Comparison of ENCODE assay signal across 15 cellular contexts in the genomic region with DNA sequence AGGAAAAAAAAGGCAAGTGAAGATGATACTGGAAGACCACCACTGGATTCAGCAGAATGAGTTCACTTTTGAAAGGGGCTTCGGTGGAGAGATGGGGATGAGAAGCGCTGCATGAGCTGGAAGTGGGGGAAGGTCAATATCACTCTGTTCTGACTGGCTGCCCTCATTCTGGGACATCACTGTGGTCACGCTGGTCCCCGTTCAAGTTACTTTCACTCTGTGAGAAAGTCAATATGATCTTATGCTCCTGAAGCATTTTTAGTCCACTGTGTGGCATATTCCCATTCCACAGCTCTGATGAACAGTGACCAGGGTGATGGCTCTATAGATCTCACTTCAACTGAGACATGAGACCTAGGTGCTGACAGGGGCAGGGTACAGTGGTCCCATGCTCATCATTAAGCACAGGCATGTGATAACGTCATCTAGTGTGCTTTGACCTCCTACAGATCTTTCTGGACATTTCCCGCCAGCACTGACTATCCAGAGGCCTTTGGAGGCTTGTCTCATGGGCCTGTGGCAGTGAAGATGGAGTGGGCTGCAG. TPM values are rescaled to one million over a fixed set of nuclear protein-coding genes. Genes with fewer than 3 reads are reported as not detected.
DNase-seq lines count a peak whose midpoint lies in the region; ATAC-seq, FAIRE-seq and TF ChIP-seq lines count a peak whose summit lies in the region.
"Had no signal": no experiment of that assay in that cellular context is flagged by ENCODE, and none has a peak within 500 bp of the region (broad histone marks: within the 10 kb centered on the region; RNA-seq: fewer than 3 reads in every experiment).

No MANE protein-coding gene starts in this region.

- H3K4me3 ChIP-seq in mammary epithelial cell (replicated peaks in 1 of 3; ENCODE audit: insufficient read depth in 1 of 3, low read depth in 2 of 3, low read length in 3 of 3) (no peak overlapping the region), pancreas (no peak overlapping the region)
- H3K4me3 ChIP-seq: GM23248, left lung, thyroid gland had no signal

- H4K20me1 ChIP-seq in mammary epithelial cell (ENCODE audit: insufficient read depth, low read length), result no peaks in the 10 kb centered on the region

- intact Hi-C loops in mammary epithelial cell (cut with micrococcal nuclease) (no loop called here), pancreas (cut with DNase I) (no loop called here)

- H2AFZ ChIP-seq in mammary epithelial cell (ENCODE audit: low read depth, low read length), result no peak overlapping the region
- H2AFZ ChIP-seq: GM23248 had no signal

- H3K4me3 Mint-ChIP-seq in memory B cell, result peak overlapping the region; percentile 27
- H3K4me3 Mint-ChIP-seq: activated naive CD8-positive, alpha-beta T cell treated with anti-CD3 and anti-CD28 coated beads, Interleukin-2, amount 10 ng/mL, durations not matched to agents 7 days and 5 days had no signal

- peaks cover 34% of the 10 kb centered on the region for H3K36me3 Mint-ChIP-seq in memory B cell

- H3K9me3 ChIP-seq in mammary epithelial cell (replicated peaks; ENCODE audit: insufficient read depth, low read length), result no peaks in the 10 kb centered on the region
- H3K9me3 ChIP-seq in pancreas, result no peaks in the 10 kb centered on the region
- H3K9me3 ChIP-seq: left lung, thyroid gland had no signal

- H3K9ac ChIP-seq in mammary epithelial cell (ENCODE audit: insufficient read depth, low read length), result no peak overlapping the region
- H3K9ac ChIP-seq: GM23248 had no signal

- WGBS in mammary epithelial cell (ENCODE audit: low coverage, missing lambda C conversion rate), result 100% methylated on average over 5 of the region's 6 CpGs
- WGBS in pancreas, 2 donors, result 93 to 97% methylated on average over 6 of the region's 6 CpGs

- no peak overlapping the region for H3K4me2 ChIP-seq in mammary epithelial cell (ENCODE audit: insufficient read depth, low read depth, low read length)

- H3K27ac Mint-ChIP-seq in memory B cell, result peak overlapping the region; percentile 100

- H3K9me3 Mint-ChIP-seq in memory B cell, result no peaks in the 10 kb centered on the region
- H3K9me3 Mint-ChIP-seq: activated naive CD8-positive, alpha-beta T cell treated with anti-CD3 and anti-CD28 coated beads, Interleukin-2, amount 10 ng/mL, durations not matched to agents 7 days and 5 days had no signal

- no peaks in the 10 kb centered on the region for H3K27me3 ChIP-seq in mammary epithelial cell (ENCODE audit: insufficient read depth, low read length)
- H3K27me3 ChIP-seq in pancreas, result no peaks in the 10 kb centered on the region
- H3K27me3 ChIP-seq: left lung, thyroid gland had no signal

- no peaks in the 10 kb centered on the region for H3K79me2 ChIP-seq in mammary epithelial cell (ENCODE audit: insufficient read depth, low read length)

- BruUV-seq in mammary epithelial cell (replicated peaks; lab: Mats Ljungman, UMichigan), result no TSS peak

- H3K27me3 Mint-ChIP-seq in memory B cell, result no peaks in the 10 kb centered on the region
- H3K27me3 Mint-ChIP-seq: activated naive CD8-positive, alpha-beta T cell treated with anti-CD3 and anti-CD28 coated beads, Interleukin-2, amount 10 ng/mL, durations not matched to agents 7 days and 5 days had no signal

- H3K4me1 Mint-ChIP-seq in memory B cell, result peaks cover 47% of the 10 kb centered on the region

- CTCF ChIA-PET in mammary epithelial cell (lab: Charles Lee; ENCODE audit: low non-redundant PET), result no interaction called here

- ATAC-seq in GM18517 (IDR thresholded peaks at IDR 0.05; ENCODE audit: unreplicated experiment) (peak; percentile 16), GM21447 (IDR thresholded peaks at IDR 0.05; ENCODE audit: unreplicated experiment) (peak; percentile 7), HG03432 (IDR thresholded peaks at IDR 0.05; ENCODE audit: unreplicated experiment) (peak; percentile 13), memory B cell (ENCODE audit: low read depth) (no peak), HG03097 (IDR thresholded peaks at IDR 0.05; ENCODE audit: low FRiP score, unreplicated experiment) (no peak), pancreas (no peak)
- ATAC-seq: left lung had no signal

- H3K36me3 ChIP-seq in mammary epithelial cell (ENCODE audit: insufficient read depth, low read length) (peaks cover 4% of the 10 kb centered on the region), pancreas (peaks cover 0 to 7% (median 0%) of the 10 kb centered on the region in 3 donors)

- dilution Hi-C loops in mammary epithelial cell (cut with HindIII; ENCODE audit: low sequenced_read_pairs), result no loop called here

- H3K4me1 ChIP-seq in mammary epithelial cell (ENCODE audit: insufficient read depth, low read length), result no peaks in the 10 kb centered on the region
- no peaks in the 10 kb centered on the region for H3K4me1 ChIP-seq in pancreas
- H3K4me1 ChIP-seq: left lung, thyroid gland had no signal

- no peak for DNase-seq in memory B cell (ENCODE audit: low spot score in 2 of 2)
- DNase-seq in NCI-H510A (lab: John Stamatoyannopoulos, UW), result no peak
- DNase-seq in mammary epithelial cell, result no peak
- no peak for DNase-seq in pancreas
- DNase-seq: activated CD8-positive, alpha-beta memory T cell treated with anti-CD3 and anti-CD28 coated beads for 24 hours; activated naive CD8-positive, alpha-beta T cell treated with anti-CD3 and anti-CD28 coated beads, Interleukin-2, amount 10 ng/mL, durations not matched to agents 7 days and 5 days; GF-D8; left lung; NCI-H187 treated with DMSO at 0.1 percent for 48 hours; thyroid gland had no signal

- H3K27ac ChIP-seq in mammary epithelial cell (ENCODE audit: insufficient read depth, low read depth, low read length), result no peak overlapping the region
- H3K27ac ChIP-seq in pancreas, result no peak overlapping the region
- H3K27ac ChIP-seq: GM23248, left lung, thyroid gland had no signal

- in situ Hi-C loops in mammary epithelial cell (cut with MboI; ENCODE audit: low sequenced_read_pairs in 2 of 2), result no loop called here

- TF ChIP-seq CTCF in mammary epithelial cell (conservative IDR thresholded peaks at IDR 0.05 in 1 of 2, IDR thresholded peaks at IDR 0.05 in 1 of 2; ENCODE audit: extremely low read depth in 1 of 2, insufficient read depth in 1 of 2, low read depth in 1 of 2, low read length in 2 of 2), result no peak
- no peak for TF ChIP-seq CTCF in pancreas (IDR thresholded peaks at IDR 0.05)

- FAIRE-seq in pancreas (lab: Jason Lieb, UNC), result no peak

RNA-seq across cellular contexts. Expression of a gene that starts 40.2 kb away (rescaled TPM):
- total RNA-seq in mammary epithelial cell (not detected), pancreas (1 to 10 TPM in 3 of 6 donors, under 1 TPM in 3; 0.23 to 3.5 (median 1.1) TPM)
- polyA plus RNA-seq in mammary epithelial cell (not detected), pancreas (1 to 10 TPM in 1 of 2 donors, under 1 TPM in 1; 0.61 to 1.2 TPM)
- not detected for polyA minus RNA-seq in mammary epithelial cell
- total RNA-seq: GM23248 had no signal

Comparison
In these comparisons a context has a peak if more than half of its experiments do, and no peak if none do; other contexts are left out.
1. ATAC-seq: peak in GM18517 (single experiment), GM21447 (single experiment) and HG03432 (single experiment); none in memory B cell (single experiment), HG03097 (single experiment) and pancreas (0 of 4).